In genomic region chr7:127251048-127251451, GRCh38 we compare ENCODE assay signal across 11 cellular contexts. TPM values are rescaled to one million over a fixed set of nuclear protein-coding genes. Genes with fewer than 3 reads are reported as not detected.
DNase-seq lines count a peak whose midpoint lies in the region; ATAC-seq lines count a peak whose summit lies in the region.
"Had no signal": no experiment of that assay in that cellular context is flagged by ENCODE, and none has a peak within 500 bp of the region (broad histone marks: within the 10 kb centered on the region; RNA-seq: fewer than 3 reads in every experiment).

No MANE protein-coding gene starts in this region.

- ATAC-seq in activated CD8-positive, alpha-beta memory T cell treated with anti-CD3 and anti-CD28 coated beads, Interleukin-2, amount 10 ng/mL, durations not matched to agents 7 days and 5 days = no peak
- ATAC-seq in stimulated activated memory B cell treated with anti-CD40 and anti-IgM and Interleukin-4, amounts not matched to agents 10 μg/mL and 1 μg/mL and 100 μg/mL, for 72 hours = no peak

- no peaks in the 10 kb centered on the region for H3K36me3 Mint-ChIP-seq in activated CD8-positive, alpha-beta memory T cell treated with anti-CD3 and anti-CD28 coated beads, Interleukin-2, amount 10 ng/mL, durations not matched to agents 7 days and 5 days
- H3K36me3 Mint-ChIP-seq in stimulated activated memory B cell treated with anti-CD40 and anti-IgM and Interleukin-4, amounts not matched to agents 10 μg/mL and 1 μg/mL and 100 μg/mL, for 72 hours = no peaks in the 10 kb centered on the region

- peak overlapping the region; percentile 89 for H3K4me3 ChIP-seq in iPS-20b (ENCODE audit: low read length)

- H3K27me3 ChIP-seq in iPS-20b (ENCODE audit: insufficient read depth, low read length) = peaks cover 81% of the 10 kb centered on the region

- no peak overlapping the region; the same call in 1 of the 2 replicates for H3K9ac ChIP-seq in iPS-20b (ENCODE audit: low read depth, low read length)

- H3K27ac Mint-ChIP-seq in activated CD8-positive, alpha-beta memory T cell treated with anti-CD3 and anti-CD28 coated beads, Interleukin-2, amount 10 ng/mL, durations not matched to agents 7 days and 5 days = no peak overlapping the region
- no peak overlapping the region for H3K27ac Mint-ChIP-seq in stimulated activated memory B cell treated with anti-CD40 and anti-IgM and Interleukin-4, amounts not matched to agents 10 μg/mL and 1 μg/mL and 100 μg/mL, for 72 hours

- H3K4me1 Mint-ChIP-seq in activated CD8-positive, alpha-beta memory T cell treated with anti-CD3 and anti-CD28 coated beads, Interleukin-2, amount 10 ng/mL, durations not matched to agents 7 days and 5 days = peaks cover 11% of the 10 kb centered on the region
- H3K4me1 Mint-ChIP-seq in stimulated activated memory B cell treated with anti-CD40 and anti-IgM and Interleukin-4, amounts not matched to agents 10 μg/mL and 1 μg/mL and 100 μg/mL, for 72 hours = peaks cover 18% of the 10 kb centered on the region

- H3K9me3 ChIP-seq in iPS-20b (ENCODE audit: insufficient read depth, low read depth, low read length) = no peaks in the 10 kb centered on the region

- H3K36me3 ChIP-seq in iPS-20b (ENCODE audit: insufficient read depth, low read depth, low read length) = no peaks in the 10 kb centered on the region

- CTCF ChIA-PET in activated CD8-positive, alpha-beta memory T cell treated with anti-CD3 and anti-CD28 coated beads, Interleukin-2, amount 10 ng/mL, durations not matched to agents 7 days and 5 days (lab: Charles Lee) = interaction anchor here (1.6 to 3.0 kb wide), 3 partner anchors 21 to 448 kb away, joined by 4 to 9 read pairs (median 8); no protein-coding TSS in a partner anchor

- DNase-seq in activated CD8-positive, alpha-beta memory T cell treated with anti-CD3 and anti-CD28 coated beads, Interleukin-2, amount 10 ng/mL, durations not matched to agents 7 days and 5 days = no peak
- DNase-seq in activated CD8-positive, alpha-beta memory T cell treated with anti-CD3 and anti-CD28 coated beads, Interleukin-2, amount 50 U/mL, for 48 hours = no peak
- DNase-seq in SK-N-DZ (ENCODE audit: low spot score) = peak; percentile 50
- no peak for DNase-seq in mucosa of gallbladder (ENCODE audit: low spot score)
- DNase-seq in NOMO-1 treated with DMSO at 0.1 percent for 48 hours (lab: John Stamatoyannopoulos, UW; ENCODE audit: unreplicated experiment) = no peak
- DNase-seq in RKO (ENCODE audit: low spot score) = no peak
- DNase-seq: NCI-H510A had no signal

- H3K4me3 Mint-ChIP-seq in activated CD8-positive, alpha-beta memory T cell treated with anti-CD3 and anti-CD28 coated beads, Interleukin-2, amount 10 ng/mL, durations not matched to agents 7 days and 5 days = peak overlapping the region; percentile 18
- peak overlapping the region; percentile 65 for H3K4me3 Mint-ChIP-seq in stimulated activated memory B cell treated with anti-CD40 and anti-IgM and Interleukin-4, amounts not matched to agents 10 μg/mL and 1 μg/mL and 100 μg/mL, for 72 hours

- peaks cover 75% of the 10 kb centered on the region for H3K27me3 Mint-ChIP-seq in activated CD8-positive, alpha-beta memory T cell treated with anti-CD3 and anti-CD28 coated beads, Interleukin-2, amount 10 ng/mL, durations not matched to agents 7 days and 5 days
- H3K27me3 Mint-ChIP-seq in stimulated activated memory B cell treated with anti-CD40 and anti-IgM and Interleukin-4, amounts not matched to agents 10 μg/mL and 1 μg/mL and 100 μg/mL, for 72 hours = peaks cover 58% of the 10 kb centered on the region

- H3K4me1 ChIP-seq in iPS-20b (ENCODE audit: insufficient read depth, low read length) = peaks cover 3% of the 10 kb centered on the region; the same call in 1 of the 2 replicates

- H3K9me3 Mint-ChIP-seq in activated CD8-positive, alpha-beta memory T cell treated with anti-CD3 and anti-CD28 coated beads, Interleukin-2, amount 10 ng/mL, durations not matched to agents 7 days and 5 days (ENCODE audit: low read depth) = no peaks in the 10 kb centered on the region
- no peaks in the 10 kb centered on the region for H3K9me3 Mint-ChIP-seq in stimulated activated memory B cell treated with anti-CD40 and anti-IgM and Interleukin-4, amounts not matched to agents 10 μg/mL and 1 μg/mL and 100 μg/mL, for 72 hours

- H3K27ac ChIP-seq in iPS-20b (ENCODE audit: low read length) = no peak overlapping the region

RNA-seq across cellular contexts. Expression of gene GRM8, which starts 1.7 kb away (rescaled TPM):
- total RNA-seq in activated CD8-positive, alpha-beta memory T cell treated with anti-CD3 and anti-CD28 coated beads, Interleukin-2, amount 10 ng/mL, durations not matched to agents 7 days and 5 days = not detected
- 13.8 and 18.2 TPM in 2 replicates for polyA plus RNA-seq in SK-N-DZ (2014; cell fraction: cytosol; rRNA removed)
- polyA plus RNA-seq in SK-N-DZ (2014; cell fraction: nucleus; rRNA removed) = 17.6 and 18.4 TPM in 2 replicates
- 8.0 TPM for total RNA-seq in mucosa of gallbladder
- total RNA-seq: fibroblast of lung, mononuclear cell had no signal
- polyA plus RNA-seq: fibroblast of lung had no signal
